In genomic region chr7:130748531-130749389, GRCh38 we compare ENCODE assay signal across 2 cellular contexts.
A peak's percentile ranks its signal among the peaks of the same experiment; 100 is the strongest.
TF ChIP-seq lines count a peak whose summit lies in the region.

No MANE protein-coding gene starts in this region.

TF ChIP-seq in HepG2, 621 proteins besides CTCF, POLR2A, EP300 and RAD21:
- 0 out of 2 replicates have a peak, but pooled peaks have one; percentile 45 for TF ChIP-seq CBX2 (IDR thresholded peaks at IDR 0.05; ENCODE audit: low read depth, low read length)
- no peak for TF ChIP-seq CBX2 (CRISPR knock-in tag; IDR thresholded peaks at IDR 0.05; ENCODE audit: low read depth)
- TF ChIP-seq ZNF275 (CRISPR knock-in tag; IDR thresholded peaks at IDR 0.05; ENCODE audit: borderline replicate concordance), result no peak

TF ChIP-seq in K562, 482 proteins besides CTCF, POLR2A, EP300 and RAD21 (continues in another document):
- no peak for TF ChIP-seq ZNF668 (CRISPR knock-in tag; IDR thresholded peaks at IDR 0.05)
- TF ChIP-seq NR4A1 (CRISPR knock-in tag; IDR thresholded peaks at IDR 0.05), result no peak
- TF ChIP-seq NR4A1 (tag; IDR thresholded peaks at IDR 0.05), result no peak
- no peak for TF ChIP-seq ZNF134 (CRISPR knock-in tag; conservative IDR thresholded peaks at IDR 0.05)
- TF ChIP-seq ZEB2 (IDR thresholded peaks at IDR 0.05), result no peak
- TF ChIP-seq GABPA (tag; conservative IDR thresholded peaks at IDR 0.05; ENCODE audit: low read depth), result no peak
- no peak for TF ChIP-seq ZKSCAN8 (CRISPR knock-in tag; IDR thresholded peaks at IDR 0.05)
- peak; percentile 59 for TF ChIP-seq BMI1 (IDR thresholded peaks at IDR 0.05; ENCODE audit: low read length)
- TF ChIP-seq SMAD3 (CRISPR knock-in tag; conservative IDR thresholded peaks at IDR 0.05), result no peak
- no peak for TF ChIP-seq MLX (CRISPR knock-in tag; conservative IDR thresholded peaks at IDR 0.05)
- TF ChIP-seq ZNF740 (CRISPR knock-in tag; IDR thresholded peaks at IDR 0.05), result no peak
- no peak for TF ChIP-seq ZNF740 (tag; IDR thresholded peaks at IDR 0.05)
- TF ChIP-seq PCBP2 (IDR thresholded peaks at IDR 0.05; ENCODE audit: low read depth, low read length, poor library complexity, severe bottlenecking), result no peak
- no peak for TF ChIP-seq UBTF (IDR thresholded peaks at IDR 0.05; ENCODE audit: borderline replicate concordance in 1 of 2, low read depth in 2 of 2, low read length in 2 of 2)
- TF ChIP-seq IRF9 (tag; IDR thresholded peaks at IDR 0.05), result no peak
- TF ChIP-seq ETS2 (tag; IDR thresholded peaks at IDR 0.05; ENCODE audit: borderline replicate concordance, poor library complexity, severe bottlenecking), result no peak
- TF ChIP-seq CBX2 (IDR thresholded peaks at IDR 0.05; ENCODE audit: insufficient read depth, low read length, poor library complexity, severe bottlenecking), result peak; percentile 54
- no peak for TF ChIP-seq TAF7 (tag; IDR thresholded peaks at IDR 0.05)
- TF ChIP-seq CBX8 (IDR thresholded peaks at IDR 0.05; ENCODE audit: borderline replicate concordance, extremely low read depth, low read depth, low read length, poor library complexity, severe bottlenecking), result peak; percentile 100
- TF ChIP-seq RNF2 (IDR thresholded peaks at IDR 0.05), result peak; percentile 44; the same call in 1 of the 2 replicates
- TF ChIP-seq PML (IDR thresholded peaks at IDR 0.05; ENCODE audit: low read length), result no peak
- no peak for TF ChIP-seq PHB2 (IDR thresholded peaks at IDR 0.05; ENCODE audit: low read depth)
- no peak for TF ChIP-seq REST (CRISPR knock-in tag; IDR thresholded peaks at IDR 0.05; ENCODE audit: low read depth)
- no peak for TF ChIP-seq FOXJ3 (CRISPR knock-in tag; IDR thresholded peaks at IDR 0.05)
- TF ChIP-seq ZBTB2 (IDR thresholded peaks at IDR 0.05), result no peak
- no peak for TF ChIP-seq E2F1 (CRISPR knock-in tag; IDR thresholded peaks at IDR 0.05)
- TF ChIP-seq E2F8 (IDR thresholded peaks at IDR 0.05; ENCODE audit: low read depth, partially characterized antibody), result no peak
- no peak for TF ChIP-seq HDAC2 (IDR thresholded peaks at IDR 0.05)
- TF ChIP-seq TEAD4 (IDR thresholded peaks at IDR 0.05; ENCODE audit: low read length), result no peak
- TF ChIP-seq TEAD4 (CRISPR knock-in tag; IDR thresholded peaks at IDR 0.05; ENCODE audit: borderline replicate concordance), result no peak
- no peak for TF ChIP-seq ZNF184 (CRISPR knock-in tag; IDR thresholded peaks at IDR 0.05)
- no peak for TF ChIP-seq MBD1 (CRISPR knock-in tag; IDR thresholded peaks at IDR 0.05)
- TF ChIP-seq HOMEZ (CRISPR knock-in tag; IDR thresholded peaks at IDR 0.05), result no peak
- TF ChIP-seq FOXA1 (IDR thresholded peaks at IDR 0.05; ENCODE audit: borderline replicate concordance), result no peak
- TF ChIP-seq PKNOX1 (IDR thresholded peaks at IDR 0.05), result no peak
